In the genomic region with DNA sequence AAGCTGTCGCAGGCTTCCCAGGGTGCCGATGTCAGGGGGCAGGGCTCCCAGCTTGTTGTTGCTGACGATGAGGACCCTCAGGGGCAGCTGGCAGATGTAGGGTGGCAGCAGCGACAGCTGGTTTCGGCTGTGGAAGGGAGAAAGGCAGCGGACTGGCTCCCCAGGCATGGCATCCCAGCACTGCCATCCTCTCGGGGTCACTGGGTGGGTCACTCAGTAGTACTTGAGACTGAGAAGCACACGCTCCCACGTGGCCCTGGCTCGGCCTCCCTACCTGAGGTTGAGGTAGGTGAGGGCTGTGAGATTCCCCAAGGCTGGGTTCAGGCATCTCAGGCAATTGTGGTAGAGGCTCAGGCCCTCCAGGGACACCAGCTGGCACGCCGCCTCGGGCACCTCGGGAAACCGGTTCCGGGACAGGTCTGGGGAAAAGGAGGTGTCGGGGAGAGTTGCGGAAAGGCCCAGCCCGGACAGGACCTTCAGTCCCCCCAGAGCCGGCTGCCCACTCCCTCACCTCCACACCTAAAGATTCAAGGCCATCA, we compare ENCODE assay signal across 1 cellular context.
TF ChIP-seq lines count a peak whose summit lies in the region.

No MANE protein-coding gene starts in this region.

TF ChIP-seq in IMR-90, 13 proteins besides CTCF, POLR2A, EP300 and RAD21:
- TF ChIP-seq, protein P1, sequence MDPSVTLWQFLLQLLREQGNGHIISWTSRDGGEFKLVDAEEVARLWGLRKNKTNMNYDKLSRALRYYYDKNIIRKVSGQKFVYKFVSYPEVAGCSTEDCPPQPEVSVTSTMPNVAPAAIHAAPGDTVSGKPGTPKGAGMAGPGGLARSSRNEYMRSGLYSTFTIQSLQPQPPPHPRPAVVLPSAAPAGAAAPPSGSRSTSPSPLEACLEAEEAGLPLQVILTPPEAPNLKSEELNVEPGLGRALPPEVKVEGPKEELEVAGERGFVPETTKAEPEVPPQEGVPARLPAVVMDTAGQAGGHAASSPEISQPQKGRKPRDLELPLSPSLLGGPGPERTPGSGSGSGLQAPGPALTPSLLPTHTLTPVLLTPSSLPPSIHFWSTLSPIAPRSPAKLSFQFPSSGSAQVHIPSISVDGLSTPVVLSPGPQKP (IDR thresholded peaks at IDR 0.05; ENCODE audit: borderline replicate concordance, low read depth, low read length): no peak
